1 cellular context compared by ENCODE assay signal in the genomic region with DNA sequence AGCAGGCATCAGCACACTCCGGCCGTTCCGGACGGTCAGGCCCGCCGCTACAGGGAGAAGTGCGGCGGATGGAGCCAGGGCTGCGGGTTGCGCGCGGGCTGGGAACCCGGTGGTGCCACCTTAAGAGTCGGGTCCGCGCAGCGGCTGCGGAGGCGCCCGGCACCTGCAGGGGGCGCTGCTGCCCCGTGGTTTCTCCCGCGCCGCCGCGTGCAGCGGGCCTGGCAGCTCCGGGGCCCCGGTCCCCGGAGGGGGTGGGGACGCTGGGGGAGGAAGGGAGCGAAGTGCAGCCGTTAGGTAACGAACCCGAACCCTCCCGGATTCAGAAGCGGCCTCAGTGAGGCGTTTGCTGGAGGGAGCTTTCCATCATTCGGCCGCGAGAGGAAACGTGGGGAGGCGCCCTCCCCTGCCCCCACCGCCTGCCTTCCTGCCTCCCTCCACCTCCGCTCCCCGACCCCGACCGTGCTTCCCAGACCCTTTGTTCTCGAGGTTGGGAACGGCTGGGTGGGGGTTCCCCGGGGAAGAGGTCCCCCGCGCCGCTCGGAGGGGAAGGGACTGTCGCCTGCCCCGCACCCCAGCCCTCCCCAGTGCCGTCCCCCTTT.
A peak's percentile ranks its signal among the peaks of the same experiment; 100 is the strongest.
TF ChIP-seq lines count a peak whose summit lies in the region.

No MANE protein-coding gene starts in this region.

TF ChIP-seq in GM12878, 131 proteins besides CTCF, POLR2A, EP300 and RAD21 (continued from another document and continues in another):
- TF ChIP-seq CREB1 (IDR thresholded peaks at IDR 0.05; ENCODE audit: low read depth) (no peak; the same call in 1 of the 2 replicates), BACH1 (IDR thresholded peaks at IDR 0.05; ENCODE audit: borderline replicate concordance) (peak; percentile 63), ELK1 (IDR thresholded peaks at IDR 0.05; ENCODE audit: low read depth, low read length) (peak; percentile 33; the same call in 1 of the 2 replicates), MAX (IDR thresholded peaks at IDR 0.05; ENCODE audit: low read depth, low read length) (peak; percentile 91), ETV6 (conservative IDR thresholded peaks at IDR 0.05 in 1 of 2, IDR thresholded peaks at IDR 0.05 in 1 of 2; ENCODE audit: borderline replicate concordance in 1 of 2, low read depth in 1 of 2) (no peak; a peak in 1 of 4 replicates), SUZ12 (IDR thresholded peaks at IDR 0.05; ENCODE audit: unreplicated experiment) (no peak), MYC (IDR thresholded peaks at IDR 0.05; ENCODE audit: insufficient read depth, insufficient read length, insufficient replicate concordance, low read length, severe bottlenecking) (peak; percentile 80), ASH2L (IDR thresholded peaks at IDR 0.05; ENCODE audit: borderline replicate concordance, low read depth) (no peak), CHD4 (IDR thresholded peaks at IDR 0.05) (no peak), ZSCAN29 (IDR thresholded peaks at IDR 0.05) (peak; percentile 74), TBL1XR1 (IDR thresholded peaks at IDR 0.05; ENCODE audit: low read depth, low read length) (peak; percentile 54; the same call in 1 of the 2 replicates), WRNIP1 (IDR thresholded peaks at IDR 0.05; ENCODE audit: borderline replicate concordance, low read depth, low read length) (peak; percentile 90; the same call in 1 of the 2 replicates), RUNX3 (IDR thresholded peaks at IDR 0.05; ENCODE audit: low read length) (peak; percentile 68), SRF (IDR thresholded peaks at IDR 0.05; ENCODE audit: low read depth in 2 of 2, low read length in 2 of 2) (no peak), GATAD2B (conservative IDR thresholded peaks at IDR 0.05; ENCODE audit: low read depth) (peak; percentile 78; the same call in 1 of the 2 replicates), SREBF1 (IDR thresholded peaks at IDR 0.05; ENCODE audit: low read length) (no peak), YBX1 (IDR thresholded peaks at IDR 0.05) (no peak), HCFC1 (IDR thresholded peaks at IDR 0.05; ENCODE audit: low read length) (peak; percentile 14; the same call in 1 of the 2 replicates), BHLHE40 (IDR thresholded peaks at IDR 0.05; ENCODE audit: borderline replicate concordance in 1 of 2, low read depth in 2 of 2, low read length in 1 of 2) (peak; percentile 83 to 93), PAX5 (IDR thresholded peaks at IDR 0.05; ENCODE audit: borderline replicate concordance, low read depth, low read length) (0 out of 2 replicates have a peak, but pooled peaks have one; percentile 28), NKRF (conservative IDR thresholded peaks at IDR 0.05) (peak; percentile 31; the same call in 1 of the 2 replicates), ZNF274 (IDR thresholded peaks at IDR 0.05; ENCODE audit: insufficient read depth, insufficient read length) (no peak), LARP7 (IDR thresholded peaks at IDR 0.05) (peak; percentile 79; the same call in 1 of the 2 replicates), MTA2 (IDR thresholded peaks at IDR 0.05; ENCODE audit: low read depth) (no peak), ZNF622 (IDR thresholded peaks at IDR 0.05) (no peak), FOXM1 (IDR thresholded peaks at IDR 0.05; ENCODE audit: low read depth, low read length) (peak; percentile 56; the same call in 1 of the 2 replicates), KDM1A (IDR thresholded peaks at IDR 0.05; ENCODE audit: borderline replicate concordance) (no peak), IKZF2 (IDR thresholded peaks at IDR 0.05) (peak in 1 of 2 experiments; percentile 27; a peak in 1 of 4 replicates), E2F8 (IDR thresholded peaks at IDR 0.05; ENCODE audit: low read depth, partially characterized antibody) (no peak), NBN (IDR thresholded peaks at IDR 0.05) (0 out of 2 replicates have a peak, but pooled peaks have one; percentile 32)
- TF ChIP-seq, protein P1, sequence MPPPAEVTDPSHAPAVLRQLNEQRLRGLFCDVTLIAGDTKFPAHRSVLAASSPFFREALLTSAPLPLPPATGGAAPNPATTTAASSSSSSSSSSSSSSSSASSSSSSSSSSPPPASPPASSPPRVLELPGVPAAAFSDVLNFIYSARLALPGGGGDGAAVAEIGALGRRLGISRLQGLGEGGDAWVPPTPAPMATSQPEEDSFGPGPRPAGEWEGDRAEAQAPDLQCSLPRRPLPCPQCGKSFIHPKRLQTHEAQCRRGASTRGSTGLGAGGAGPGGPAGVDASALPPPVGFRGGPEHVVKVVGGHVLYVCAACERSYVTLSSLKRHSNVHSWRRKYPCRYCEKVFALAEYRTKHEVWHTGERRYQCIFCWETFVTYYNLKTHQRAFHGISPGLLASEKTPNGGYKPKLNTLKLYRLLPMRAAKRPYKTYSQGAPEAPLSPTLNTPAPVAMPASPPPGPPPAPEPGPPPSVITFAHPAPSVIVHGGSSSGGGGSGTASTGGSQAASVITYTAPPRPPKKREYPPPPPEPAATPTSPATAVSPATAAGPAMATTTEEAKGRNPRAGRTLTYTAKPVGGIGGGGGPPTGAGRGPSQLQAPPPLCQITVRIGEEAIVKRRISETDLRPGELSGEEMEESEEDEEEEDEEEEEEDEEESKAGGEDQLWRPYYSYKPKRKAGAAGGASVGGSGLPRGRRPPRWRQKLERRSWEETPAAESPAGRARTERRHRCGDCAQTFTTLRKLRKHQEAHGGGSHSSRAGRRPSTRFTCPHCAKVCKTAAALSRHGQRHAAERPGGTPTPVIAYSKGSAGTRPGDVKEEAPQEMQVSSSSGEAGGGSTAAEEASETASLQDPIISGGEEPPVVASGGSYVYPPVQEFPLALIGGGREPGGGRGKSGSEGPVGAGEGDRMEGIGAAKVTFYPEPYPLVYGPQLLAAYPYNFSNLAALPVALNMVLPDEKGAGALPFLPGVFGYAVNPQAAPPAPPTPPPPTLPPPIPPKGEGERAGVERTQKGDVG (CRISPR knock-in tag; IDR thresholded peaks at IDR 0.05): no peak
- TF ChIP-seq, protein P2, sequence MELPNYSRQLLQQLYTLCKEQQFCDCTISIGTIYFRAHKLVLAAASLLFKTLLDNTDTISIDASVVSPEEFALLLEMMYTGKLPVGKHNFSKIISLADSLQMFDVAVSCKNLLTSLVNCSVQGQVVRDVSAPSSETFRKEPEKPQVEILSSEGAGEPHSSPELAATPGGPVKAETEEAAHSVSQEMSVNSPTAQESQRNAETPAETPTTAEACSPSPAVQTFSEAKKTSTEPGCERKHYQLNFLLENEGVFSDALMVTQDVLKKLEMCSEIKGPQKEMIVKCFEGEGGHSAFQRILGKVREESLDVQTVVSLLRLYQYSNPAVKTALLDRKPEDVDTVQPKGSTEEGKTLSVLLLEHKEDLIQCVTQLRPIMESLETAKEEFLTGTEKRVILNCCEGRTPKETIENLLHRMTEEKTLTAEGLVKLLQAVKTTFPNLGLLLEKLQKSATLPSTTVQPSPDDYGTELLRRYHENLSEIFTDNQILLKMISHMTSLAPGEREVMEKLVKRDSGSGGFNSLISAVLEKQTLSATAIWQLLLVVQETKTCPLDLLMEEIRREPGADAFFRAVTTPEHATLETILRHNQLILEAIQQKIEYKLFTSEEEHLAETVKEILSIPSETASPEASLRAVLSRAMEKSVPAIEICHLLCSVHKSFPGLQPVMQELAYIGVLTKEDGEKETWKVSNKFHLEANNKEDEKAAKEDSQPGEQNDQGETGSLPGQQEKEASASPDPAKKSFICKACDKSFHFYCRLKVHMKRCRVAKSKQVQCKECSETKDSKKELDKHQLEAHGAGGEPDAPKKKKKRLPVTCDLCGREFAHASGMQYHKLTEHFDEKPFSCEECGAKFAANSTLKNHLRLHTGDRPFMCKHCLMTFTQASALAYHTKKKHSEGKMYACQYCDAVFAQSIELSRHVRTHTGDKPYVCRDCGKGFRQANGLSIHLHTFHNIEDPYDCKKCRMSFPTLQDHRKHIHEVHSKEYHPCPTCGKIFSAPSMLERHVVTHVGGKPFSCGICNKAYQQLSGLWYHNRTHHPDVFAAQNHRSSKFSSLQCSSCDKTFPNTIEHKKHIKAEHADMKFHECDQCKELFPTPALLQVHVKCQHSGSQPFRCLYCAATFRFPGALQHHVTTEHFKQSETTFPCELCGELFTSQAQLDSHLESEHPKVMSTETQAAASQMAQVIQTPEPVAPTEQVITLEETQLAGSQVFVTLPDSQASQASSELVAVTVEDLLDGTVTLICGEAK (IDR thresholded peaks at IDR 0.05; ENCODE audit: borderline replicate concordance): no peak
- TF ChIP-seq, protein P3, sequence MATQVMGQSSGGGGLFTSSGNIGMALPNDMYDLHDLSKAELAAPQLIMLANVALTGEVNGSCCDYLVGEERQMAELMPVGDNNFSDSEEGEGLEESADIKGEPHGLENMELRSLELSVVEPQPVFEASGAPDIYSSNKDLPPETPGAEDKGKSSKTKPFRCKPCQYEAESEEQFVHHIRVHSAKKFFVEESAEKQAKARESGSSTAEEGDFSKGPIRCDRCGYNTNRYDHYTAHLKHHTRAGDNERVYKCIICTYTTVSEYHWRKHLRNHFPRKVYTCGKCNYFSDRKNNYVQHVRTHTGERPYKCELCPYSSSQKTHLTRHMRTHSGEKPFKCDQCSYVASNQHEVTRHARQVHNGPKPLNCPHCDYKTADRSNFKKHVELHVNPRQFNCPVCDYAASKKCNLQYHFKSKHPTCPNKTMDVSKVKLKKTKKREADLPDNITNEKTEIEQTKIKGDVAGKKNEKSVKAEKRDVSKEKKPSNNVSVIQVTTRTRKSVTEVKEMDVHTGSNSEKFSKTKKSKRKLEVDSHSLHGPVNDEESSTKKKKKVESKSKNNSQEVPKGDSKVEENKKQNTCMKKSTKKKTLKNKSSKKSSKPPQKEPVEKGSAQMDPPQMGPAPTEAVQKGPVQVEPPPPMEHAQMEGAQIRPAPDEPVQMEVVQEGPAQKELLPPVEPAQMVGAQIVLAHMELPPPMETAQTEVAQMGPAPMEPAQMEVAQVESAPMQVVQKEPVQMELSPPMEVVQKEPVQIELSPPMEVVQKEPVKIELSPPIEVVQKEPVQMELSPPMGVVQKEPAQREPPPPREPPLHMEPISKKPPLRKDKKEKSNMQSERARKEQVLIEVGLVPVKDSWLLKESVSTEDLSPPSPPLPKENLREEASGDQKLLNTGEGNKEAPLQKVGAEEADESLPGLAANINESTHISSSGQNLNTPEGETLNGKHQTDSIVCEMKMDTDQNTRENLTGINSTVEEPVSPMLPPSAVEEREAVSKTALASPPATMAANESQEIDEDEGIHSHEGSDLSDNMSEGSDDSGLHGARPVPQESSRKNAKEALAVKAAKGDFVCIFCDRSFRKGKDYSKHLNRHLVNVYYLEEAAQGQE (IDR thresholded peaks at IDR 0.05; ENCODE audit: low read depth, low read length): no peak
- TF ChIP-seq, protein P4, sequence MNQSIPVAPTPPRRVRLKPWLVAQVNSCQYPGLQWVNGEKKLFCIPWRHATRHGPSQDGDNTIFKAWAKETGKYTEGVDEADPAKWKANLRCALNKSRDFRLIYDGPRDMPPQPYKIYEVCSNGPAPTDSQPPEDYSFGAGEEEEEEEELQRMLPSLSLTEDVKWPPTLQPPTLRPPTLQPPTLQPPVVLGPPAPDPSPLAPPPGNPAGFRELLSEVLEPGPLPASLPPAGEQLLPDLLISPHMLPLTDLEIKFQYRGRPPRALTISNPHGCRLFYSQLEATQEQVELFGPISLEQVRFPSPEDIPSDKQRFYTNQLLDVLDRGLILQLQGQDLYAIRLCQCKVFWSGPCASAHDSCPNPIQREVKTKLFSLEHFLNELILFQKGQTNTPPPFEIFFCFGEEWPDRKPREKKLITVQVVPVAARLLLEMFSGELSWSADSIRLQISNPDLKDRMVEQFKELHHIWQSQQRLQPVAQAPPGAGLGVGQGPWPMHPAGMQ (IDR thresholded peaks at IDR 0.05; ENCODE audit: borderline replicate concordance): 0 out of 2 replicates have a peak, but pooled peaks have one; percentile 20
